28 cellular contexts compared by ENCODE assay signal in the genomic region with DNA sequence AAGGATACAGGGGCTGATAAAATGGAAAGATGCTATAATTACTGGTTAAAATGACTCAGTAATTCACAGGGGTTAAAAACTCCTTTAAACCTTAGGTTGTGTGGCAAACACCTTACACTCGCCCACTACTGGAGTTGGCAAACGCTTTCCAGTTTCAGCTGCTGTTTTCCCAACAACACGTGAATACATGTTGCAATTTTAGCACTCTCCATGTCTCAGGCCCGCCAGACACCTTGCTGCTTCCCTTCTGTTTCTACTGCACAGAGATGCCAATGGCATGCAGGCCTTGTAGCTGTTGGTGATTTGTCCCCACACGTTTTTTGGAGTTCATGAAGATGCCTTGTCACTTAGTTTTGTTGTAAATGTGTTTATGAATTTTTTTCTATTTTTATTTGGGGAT.
"Had no signal": no experiment of that assay in that cellular context is flagged by ENCODE, and none has a peak within 500 bp of the region (broad histone marks: within the 10 kb centered on the region; RNA-seq: fewer than 3 reads in every experiment).

No MANE protein-coding gene starts in this region.

- H3K4me3 Mint-ChIP-seq: activated CD4-positive, alpha-beta T cell treated with anti-CD3 and anti-CD28 coated beads, Interleukin-2, amount 10 ng/mL, durations not matched to agents 24 days and 14 days; activated CD8-positive, alpha-beta T cell treated with anti-CD3 and anti-CD28 coated beads for 36 hours; activated naive CD4-positive, alpha-beta T cell treated with anti-CD3 and anti-CD28 coated beads, Interleukin-2, amount 50 U/mL, for 24 hours; activated naive CD8-positive, alpha-beta T cell treated with anti-CD3 and anti-CD28 coated beads, Interleukin-2, amount 10 ng/mL, durations not matched to agents 7 days and 5 days; activated T-cell treated with anti-CD3 and anti-CD28 coated beads, Interleukin-2, amount 50 U/mL, for 72 hours; central memory CD8-positive, alpha-beta T cell had no signal

- H3K9ac ChIP-seq: KMS-11 had no signal

- H3K9me3 Mint-ChIP-seq: activated CD4-positive, alpha-beta T cell treated with anti-CD3 and anti-CD28 coated beads, Interleukin-2, amount 10 ng/mL, durations not matched to agents 24 days and 14 days; activated CD8-positive, alpha-beta T cell treated with anti-CD3 and anti-CD28 coated beads for 36 hours; activated naive CD4-positive, alpha-beta T cell treated with anti-CD3 and anti-CD28 coated beads, Interleukin-2, amount 50 U/mL, for 24 hours; activated naive CD8-positive, alpha-beta T cell treated with anti-CD3 and anti-CD28 coated beads, Interleukin-2, amount 10 ng/mL, durations not matched to agents 7 days and 5 days; activated T-cell treated with anti-CD3 and anti-CD28 coated beads, Interleukin-2, amount 50 U/mL, for 72 hours; activated T-helper 2 cell treated with anti-CD3 and anti-CD28 coated beads, Interferon-gamma antibody, Interleukin-2, Interleukin-4, amounts not matched to agents 10 μg/mL and 5 μg/mL and 100 μg/mL, durations not matched to agents 14 hours and 24 hours and 36 hours; central memory CD8-positive, alpha-beta T cell had no signal

- H3K27me3 ChIP-seq: adrenal gland, brain microvascular endothelial cell, cardiac muscle cell had no signal

- H3K4me3 ChIP-seq: adrenal gland, cardiac muscle cell, SJCRH30, SK-N-MC had no signal

- ATAC-seq: activated CD8-positive, alpha-beta T cell treated with anti-CD3 and anti-CD28 coated beads for 36 hours; activated T-cell treated with anti-CD3 and anti-CD28 coated beads, Interleukin-2, amount 50 U/mL, for 72 hours; Panc1 had no signal

- H3K4me1 Mint-ChIP-seq: activated CD4-positive, alpha-beta T cell treated with anti-CD3 and anti-CD28 coated beads, Interleukin-2, amount 10 ng/mL, durations not matched to agents 24 days and 14 days had no signal

- H3K27ac Mint-ChIP-seq: activated CD4-positive, alpha-beta T cell treated with anti-CD3 and anti-CD28 coated beads, Interleukin-2, amount 10 ng/mL, durations not matched to agents 24 days and 14 days; activated CD8-positive, alpha-beta T cell treated with anti-CD3 and anti-CD28 coated beads for 36 hours; activated naive CD4-positive, alpha-beta T cell treated with anti-CD3 and anti-CD28 coated beads, Interleukin-2, amount 50 U/mL, for 24 hours; activated naive CD8-positive, alpha-beta T cell treated with anti-CD3 and anti-CD28 coated beads, Interleukin-2, amount 10 ng/mL, durations not matched to agents 7 days and 5 days; activated T-cell treated with anti-CD3 and anti-CD28 coated beads, Interleukin-2, amount 50 U/mL, for 72 hours; activated T-helper 2 cell treated with anti-CD3 and anti-CD28 coated beads, Interferon-gamma antibody, Interleukin-2, Interleukin-4, amounts not matched to agents 10 μg/mL and 5 μg/mL and 100 μg/mL, durations not matched to agents 14 hours and 24 hours and 36 hours had no signal

- H3K27ac ChIP-seq: adrenal gland, brain microvascular endothelial cell, cardiac muscle cell, KMS-11, SJCRH30, SK-N-MC had no signal

- H3K27me3 Mint-ChIP-seq: activated CD4-positive, alpha-beta T cell treated with anti-CD3 and anti-CD28 coated beads, Interleukin-2, amount 10 ng/mL, durations not matched to agents 24 days and 14 days; activated CD8-positive, alpha-beta T cell treated with anti-CD3 and anti-CD28 coated beads for 36 hours; activated naive CD4-positive, alpha-beta T cell treated with anti-CD3 and anti-CD28 coated beads, Interleukin-2, amount 50 U/mL, for 24 hours had no signal

- H3K36me3 Mint-ChIP-seq: activated naive CD4-positive, alpha-beta T cell treated with anti-CD3 and anti-CD28 coated beads, Interleukin-2, amount 50 U/mL, for 24 hours; activated naive CD8-positive, alpha-beta T cell treated with anti-CD3 and anti-CD28 coated beads, Interleukin-2, amount 10 ng/mL, durations not matched to agents 7 days and 5 days had no signal

- H3K9me3 ChIP-seq: adrenal gland, SJCRH30 had no signal

- H3K36me3 ChIP-seq: adrenal gland, brain microvascular endothelial cell, cardiac muscle cell, SJCRH30 had no signal

- DNase-seq: activated CD4-positive, alpha-beta T cell treated with anti-CD3 and anti-CD28 coated beads, Interleukin-2, amount 10 ng/mL, durations not matched to agents 24 days and 14 days; activated CD4-positive, alpha-beta T cell treated with anti-CD3 and anti-CD28 coated beads, Interleukin-2, amount 50 U/mL, for 4 hours; activated CD8-positive, alpha-beta T cell treated with anti-CD3 and anti-CD28 coated beads for 36 hours; activated gamma-delta T cell; activated naive CD4-positive, alpha-beta T cell treated with Interleukin-2 at 50 U/mL for 16 hours; activated naive CD8-positive, alpha-beta T cell treated with anti-CD3 and anti-CD28 coated beads, Interleukin-2, amount 10 ng/mL, durations not matched to agents 7 days and 5 days; activated T-cell treated with anti-CD3 and anti-CD28 coated beads, Interleukin-2, amount 50 U/mL, for 1 hour; activated T-cell treated with anti-CD3 and anti-CD28 coated beads, Interleukin-2, amount 50 U/mL, for 72 hours; adrenal gland; anterior cingulate cortex; brain microvascular endothelial cell; NCI-H1105; NCI-H1417 treated with DMSO at 0.1 percent for 48 hours; NCI-H187 treated with DMSO at 0.1 percent for 48 hours; NCI-H2081; NCI-H226; NCI-H446 treated with DMSO at 0.1 percent for 48 hours; NCI-H524; SHP77; SJCRH30; T1000 had no signal
